ENCODE assay signal across 1 cellular context in the genomic region with DNA sequence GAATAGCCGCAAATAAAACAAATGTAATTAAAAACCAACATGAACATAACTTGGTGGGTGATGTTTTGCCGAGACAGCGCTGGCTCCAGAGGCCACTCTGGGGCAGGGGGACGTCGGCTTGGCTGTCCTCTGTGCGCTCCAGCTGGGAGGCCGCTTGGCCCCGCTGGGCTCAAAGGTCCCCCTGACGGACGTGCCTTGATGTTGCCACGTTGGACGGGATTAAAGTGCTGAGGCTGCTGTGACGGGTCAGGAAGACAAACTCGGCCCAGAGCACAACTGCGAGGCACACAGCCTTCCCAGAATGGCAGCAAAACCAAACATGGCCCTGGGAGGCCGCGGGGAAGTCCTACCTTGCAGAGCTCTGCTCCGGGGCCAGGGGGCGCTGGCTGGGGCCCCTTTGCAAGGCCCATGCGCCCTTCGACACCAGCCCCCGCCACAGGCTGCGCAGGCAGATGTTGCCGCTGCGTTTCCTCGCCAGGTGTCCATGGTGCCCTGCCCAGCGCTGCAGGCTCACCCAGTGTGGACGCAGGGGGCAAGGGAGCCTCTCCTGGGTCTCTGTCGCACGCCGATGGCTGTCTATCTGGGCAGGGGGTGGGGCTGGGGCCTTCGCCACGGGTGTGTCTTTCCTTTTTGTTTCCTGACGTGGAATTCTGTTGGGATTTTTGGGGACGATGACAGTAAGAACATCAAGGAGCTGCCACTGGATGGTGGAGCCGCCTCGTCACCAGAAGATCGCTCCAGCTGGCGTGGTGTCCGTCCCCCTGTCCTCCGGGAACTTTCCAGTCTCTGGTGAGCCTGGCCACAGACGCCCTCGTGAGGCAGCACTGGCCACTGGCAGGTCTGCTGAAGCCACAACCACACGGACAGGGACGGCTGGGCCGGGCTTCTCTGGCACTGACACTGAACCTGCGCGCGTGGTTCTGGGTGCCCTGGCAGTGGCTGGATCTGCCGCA.
TF ChIP-seq lines count a peak whose summit lies in the region.

No MANE protein-coding gene starts in this region.

TF ChIP-seq in HepG2, 621 proteins besides CTCF, POLR2A, EP300 and RAD21 (continued from another document and continues in another):
- TF ChIP-seq, protein P1, sequence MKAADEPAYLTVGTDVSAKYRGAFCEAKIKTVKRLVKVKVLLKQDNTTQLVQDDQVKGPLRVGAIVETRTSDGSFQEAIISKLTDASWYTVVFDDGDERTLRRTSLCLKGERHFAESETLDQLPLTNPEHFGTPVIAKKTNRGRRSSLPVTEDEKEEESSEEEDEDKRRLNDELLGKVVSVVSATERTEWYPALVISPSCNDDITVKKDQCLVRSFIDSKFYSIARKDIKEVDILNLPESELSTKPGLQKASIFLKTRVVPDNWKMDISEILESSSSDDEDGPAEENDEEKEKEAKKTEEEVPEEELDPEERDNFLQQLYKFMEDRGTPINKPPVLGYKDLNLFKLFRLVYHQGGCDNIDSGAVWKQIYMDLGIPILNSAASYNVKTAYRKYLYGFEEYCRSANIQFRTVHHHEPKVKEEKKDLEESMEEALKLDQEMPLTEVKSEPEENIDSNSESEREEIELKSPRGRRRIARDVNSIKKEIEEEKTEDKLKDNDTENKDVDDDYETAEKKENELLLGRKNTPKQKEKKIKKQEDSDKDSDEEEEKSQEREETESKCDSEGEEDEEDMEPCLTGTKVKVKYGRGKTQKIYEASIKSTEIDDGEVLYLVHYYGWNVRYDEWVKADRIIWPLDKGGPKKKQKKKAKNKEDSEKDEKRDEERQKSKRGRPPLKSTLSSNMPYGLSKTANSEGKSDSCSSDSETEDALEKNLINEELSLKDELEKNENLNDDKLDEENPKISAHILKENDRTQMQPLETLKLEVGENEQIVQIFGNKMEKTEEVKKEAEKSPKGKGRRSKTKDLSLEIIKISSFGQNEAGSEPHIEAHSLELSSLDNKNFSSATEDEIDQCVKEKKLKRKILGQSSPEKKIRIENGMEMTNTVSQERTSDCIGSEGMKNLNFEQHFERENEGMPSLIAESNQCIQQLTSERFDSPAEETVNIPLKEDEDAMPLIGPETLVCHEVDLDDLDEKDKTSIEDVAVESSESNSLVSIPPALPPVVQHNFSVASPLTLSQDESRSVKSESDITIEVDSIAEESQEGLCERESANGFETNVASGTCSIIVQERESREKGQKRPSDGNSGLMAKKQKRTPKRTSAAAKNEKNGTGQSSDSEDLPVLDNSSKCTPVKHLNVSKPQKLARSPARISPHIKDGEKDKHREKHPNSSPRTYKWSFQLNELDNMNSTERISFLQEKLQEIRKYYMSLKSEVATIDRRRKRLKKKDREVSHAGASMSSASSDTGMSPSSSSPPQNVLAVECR (CRISPR knock-in tag; IDR thresholded peaks at IDR 0.05; ENCODE audit: borderline replicate concordance) = peak; percentile 62; the same call in 1 of the 2 replicates
- TF ChIP-seq, protein P2, sequence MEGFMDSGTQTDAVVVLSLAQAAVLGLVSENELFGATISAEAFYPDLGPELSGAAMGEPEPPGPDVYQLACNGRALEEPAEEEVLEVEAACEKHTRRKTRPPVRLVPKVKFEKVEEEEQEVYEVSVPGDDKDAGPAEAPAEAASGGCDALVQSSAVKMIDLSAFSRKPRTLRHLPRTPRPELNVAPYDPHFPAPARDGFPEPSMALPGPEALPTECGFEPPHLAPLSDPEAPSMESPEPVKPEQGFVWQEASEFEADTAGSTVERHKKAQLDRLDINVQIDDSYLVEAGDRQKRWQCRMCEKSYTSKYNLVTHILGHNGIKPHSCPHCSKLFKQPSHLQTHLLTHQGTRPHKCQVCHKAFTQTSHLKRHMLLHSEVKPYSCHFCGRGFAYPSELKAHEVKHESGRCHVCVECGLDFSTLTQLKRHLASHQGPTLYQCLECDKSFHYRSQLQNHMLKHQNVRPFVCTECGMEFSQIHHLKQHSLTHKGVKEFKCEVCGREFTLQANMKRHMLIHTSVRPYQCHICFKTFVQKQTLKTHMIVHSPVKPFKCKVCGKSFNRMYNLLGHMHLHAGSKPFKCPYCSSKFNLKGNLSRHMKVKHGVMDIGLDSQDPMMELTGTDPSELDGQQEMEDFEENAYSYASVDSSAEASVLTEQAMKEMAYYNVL (CRISPR knock-in tag; IDR thresholded peaks at IDR 0.05; ENCODE audit: borderline replicate concordance) = peak; percentile 21; the same call in 1 of the 2 replicates
- 0 out of 2 replicates have a peak, but pooled peaks have one; percentile 25 for TF ChIP-seq NR2F6 (IDR thresholded peaks at IDR 0.05)
- peak; percentile 44; the same call in 1 of the 2 replicates for TF ChIP-seq NR2F6 (CRISPR knock-in tag; IDR thresholded peaks at IDR 0.05)
- TF ChIP-seq, protein P3, sequence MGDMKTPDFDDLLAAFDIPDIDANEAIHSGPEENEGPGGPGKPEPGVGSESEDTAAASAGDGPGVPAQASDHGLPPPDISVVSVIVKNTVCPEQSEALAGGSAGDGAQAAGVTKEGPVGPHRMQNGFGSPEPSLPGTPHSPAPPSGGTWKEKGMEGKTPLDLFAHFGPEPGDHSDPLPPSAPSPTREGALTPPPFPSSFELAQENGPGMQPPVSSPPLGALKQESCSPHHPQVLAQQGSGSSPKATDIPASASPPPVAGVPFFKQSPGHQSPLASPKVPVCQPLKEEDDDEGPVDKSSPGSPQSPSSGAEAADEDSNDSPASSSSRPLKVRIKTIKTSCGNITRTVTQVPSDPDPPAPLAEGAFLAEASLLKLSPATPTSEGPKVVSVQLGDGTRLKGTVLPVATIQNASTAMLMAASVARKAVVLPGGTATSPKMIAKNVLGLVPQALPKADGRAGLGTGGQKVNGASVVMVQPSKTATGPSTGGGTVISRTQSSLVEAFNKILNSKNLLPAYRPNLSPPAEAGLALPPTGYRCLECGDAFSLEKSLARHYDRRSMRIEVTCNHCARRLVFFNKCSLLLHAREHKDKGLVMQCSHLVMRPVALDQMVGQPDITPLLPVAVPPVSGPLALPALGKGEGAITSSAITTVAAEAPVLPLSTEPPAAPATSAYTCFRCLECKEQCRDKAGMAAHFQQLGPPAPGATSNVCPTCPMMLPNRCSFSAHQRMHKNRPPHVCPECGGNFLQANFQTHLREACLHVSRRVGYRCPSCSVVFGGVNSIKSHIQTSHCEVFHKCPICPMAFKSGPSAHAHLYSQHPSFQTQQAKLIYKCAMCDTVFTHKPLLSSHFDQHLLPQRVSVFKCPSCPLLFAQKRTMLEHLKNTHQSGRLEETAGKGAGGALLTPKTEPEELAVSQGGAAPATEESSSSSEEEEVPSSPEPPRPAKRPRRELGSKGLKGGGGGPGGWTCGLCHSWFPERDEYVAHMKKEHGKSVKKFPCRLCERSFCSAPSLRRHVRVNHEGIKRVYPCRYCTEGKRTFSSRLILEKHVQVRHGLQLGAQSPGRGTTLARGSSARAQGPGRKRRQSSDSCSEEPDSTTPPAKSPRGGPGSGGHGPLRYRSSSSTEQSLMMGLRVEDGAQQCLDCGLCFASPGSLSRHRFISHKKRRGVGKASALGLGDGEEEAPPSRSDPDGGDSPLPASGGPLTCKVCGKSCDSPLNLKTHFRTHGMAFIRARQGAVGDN (CRISPR knock-in tag; IDR thresholded peaks at IDR 0.05) = peak; percentile 97
- TF ChIP-seq, protein P4, sequence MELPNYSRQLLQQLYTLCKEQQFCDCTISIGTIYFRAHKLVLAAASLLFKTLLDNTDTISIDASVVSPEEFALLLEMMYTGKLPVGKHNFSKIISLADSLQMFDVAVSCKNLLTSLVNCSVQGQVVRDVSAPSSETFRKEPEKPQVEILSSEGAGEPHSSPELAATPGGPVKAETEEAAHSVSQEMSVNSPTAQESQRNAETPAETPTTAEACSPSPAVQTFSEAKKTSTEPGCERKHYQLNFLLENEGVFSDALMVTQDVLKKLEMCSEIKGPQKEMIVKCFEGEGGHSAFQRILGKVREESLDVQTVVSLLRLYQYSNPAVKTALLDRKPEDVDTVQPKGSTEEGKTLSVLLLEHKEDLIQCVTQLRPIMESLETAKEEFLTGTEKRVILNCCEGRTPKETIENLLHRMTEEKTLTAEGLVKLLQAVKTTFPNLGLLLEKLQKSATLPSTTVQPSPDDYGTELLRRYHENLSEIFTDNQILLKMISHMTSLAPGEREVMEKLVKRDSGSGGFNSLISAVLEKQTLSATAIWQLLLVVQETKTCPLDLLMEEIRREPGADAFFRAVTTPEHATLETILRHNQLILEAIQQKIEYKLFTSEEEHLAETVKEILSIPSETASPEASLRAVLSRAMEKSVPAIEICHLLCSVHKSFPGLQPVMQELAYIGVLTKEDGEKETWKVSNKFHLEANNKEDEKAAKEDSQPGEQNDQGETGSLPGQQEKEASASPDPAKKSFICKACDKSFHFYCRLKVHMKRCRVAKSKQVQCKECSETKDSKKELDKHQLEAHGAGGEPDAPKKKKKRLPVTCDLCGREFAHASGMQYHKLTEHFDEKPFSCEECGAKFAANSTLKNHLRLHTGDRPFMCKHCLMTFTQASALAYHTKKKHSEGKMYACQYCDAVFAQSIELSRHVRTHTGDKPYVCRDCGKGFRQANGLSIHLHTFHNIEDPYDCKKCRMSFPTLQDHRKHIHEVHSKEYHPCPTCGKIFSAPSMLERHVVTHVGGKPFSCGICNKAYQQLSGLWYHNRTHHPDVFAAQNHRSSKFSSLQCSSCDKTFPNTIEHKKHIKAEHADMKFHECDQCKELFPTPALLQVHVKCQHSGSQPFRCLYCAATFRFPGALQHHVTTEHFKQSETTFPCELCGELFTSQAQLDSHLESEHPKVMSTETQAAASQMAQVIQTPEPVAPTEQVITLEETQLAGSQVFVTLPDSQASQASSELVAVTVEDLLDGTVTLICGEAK (IDR thresholded peaks at IDR 0.05) = no peak
- TF ChIP-seq, protein P4 (CRISPR knock-in tag; IDR thresholded peaks at IDR 0.05) = 0 out of 2 replicates have a peak, but pooled peaks have one; percentile 48
- peak; percentile 62; the same call in 1 of the 2 replicates for TF ChIP-seq CBX5 (CRISPR knock-in tag; IDR thresholded peaks at IDR 0.05; ENCODE audit: borderline replicate concordance)
- peak; percentile 52; the same call in 1 of the 2 replicates for TF ChIP-seq PHF21A (CRISPR knock-in tag; IDR thresholded peaks at IDR 0.05)
- TF ChIP-seq, protein P5, sequence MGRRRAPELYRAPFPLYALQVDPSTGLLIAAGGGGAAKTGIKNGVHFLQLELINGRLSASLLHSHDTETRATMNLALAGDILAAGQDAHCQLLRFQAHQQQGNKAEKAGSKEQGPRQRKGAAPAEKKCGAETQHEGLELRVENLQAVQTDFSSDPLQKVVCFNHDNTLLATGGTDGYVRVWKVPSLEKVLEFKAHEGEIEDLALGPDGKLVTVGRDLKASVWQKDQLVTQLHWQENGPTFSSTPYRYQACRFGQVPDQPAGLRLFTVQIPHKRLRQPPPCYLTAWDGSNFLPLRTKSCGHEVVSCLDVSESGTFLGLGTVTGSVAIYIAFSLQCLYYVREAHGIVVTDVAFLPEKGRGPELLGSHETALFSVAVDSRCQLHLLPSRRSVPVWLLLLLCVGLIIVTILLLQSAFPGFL (CRISPR knock-in tag; IDR thresholded peaks at IDR 0.05) = no peak
- TF ChIP-seq, protein P6, sequence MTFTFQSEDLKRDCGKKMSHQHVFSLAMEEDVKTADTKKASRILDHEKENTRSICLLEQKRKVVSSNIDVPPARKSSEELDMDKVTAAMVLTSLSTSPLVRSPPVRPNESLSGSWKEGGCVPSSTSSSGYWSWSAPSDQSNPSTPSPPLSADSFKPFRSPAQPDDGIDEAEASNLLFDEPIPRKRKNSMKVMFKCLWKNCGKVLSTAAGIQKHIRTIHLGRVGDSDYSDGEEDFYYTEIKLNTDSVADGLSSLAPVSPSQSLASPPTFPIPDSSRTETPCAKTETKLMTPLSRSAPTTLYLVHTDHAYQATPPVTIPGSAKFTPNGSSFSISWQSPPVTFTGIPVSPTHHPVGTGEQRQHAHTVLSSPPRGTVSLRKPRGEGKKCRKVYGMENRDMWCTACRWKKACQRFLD (CRISPR knock-in tag; IDR thresholded peaks at IDR 0.05; ENCODE audit: borderline replicate concordance) = 0 out of 2 replicates have a peak, but pooled peaks have one; percentile 69
- peak; percentile 25; the same call in 1 of the 2 replicates for TF ChIP-seq ZNF629 (CRISPR knock-in tag; conservative IDR thresholded peaks at IDR 0.05)
- TF ChIP-seq ZNF749 (CRISPR knock-in tag; IDR thresholded peaks at IDR 0.05; ENCODE audit: borderline replicate concordance) = 0 out of 2 replicates have a peak, but pooled peaks have one; percentile 47
- TF ChIP-seq ZNF605 (CRISPR knock-in tag; IDR thresholded peaks at IDR 0.05) = no peak
- TF ChIP-seq, protein P7, sequence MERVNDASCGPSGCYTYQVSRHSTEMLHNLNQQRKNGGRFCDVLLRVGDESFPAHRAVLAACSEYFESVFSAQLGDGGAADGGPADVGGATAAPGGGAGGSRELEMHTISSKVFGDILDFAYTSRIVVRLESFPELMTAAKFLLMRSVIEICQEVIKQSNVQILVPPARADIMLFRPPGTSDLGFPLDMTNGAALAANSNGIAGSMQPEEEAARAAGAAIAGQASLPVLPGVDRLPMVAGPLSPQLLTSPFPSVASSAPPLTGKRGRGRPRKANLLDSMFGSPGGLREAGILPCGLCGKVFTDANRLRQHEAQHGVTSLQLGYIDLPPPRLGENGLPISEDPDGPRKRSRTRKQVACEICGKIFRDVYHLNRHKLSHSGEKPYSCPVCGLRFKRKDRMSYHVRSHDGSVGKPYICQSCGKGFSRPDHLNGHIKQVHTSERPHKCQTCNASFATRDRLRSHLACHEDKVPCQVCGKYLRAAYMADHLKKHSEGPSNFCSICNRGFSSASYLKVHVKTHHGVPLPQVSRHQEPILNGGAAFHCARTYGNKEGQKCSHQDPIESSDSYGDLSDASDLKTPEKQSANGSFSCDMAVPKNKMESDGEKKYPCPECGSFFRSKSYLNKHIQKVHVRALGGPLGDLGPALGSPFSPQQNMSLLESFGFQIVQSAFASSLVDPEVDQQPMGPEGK (CRISPR knock-in tag; IDR thresholded peaks at IDR 0.05) = peak; percentile 15; the same call in 1 of the 2 replicates
- TF ChIP-seq ZNF317 (CRISPR knock-in tag; IDR thresholded peaks at IDR 0.05) = peak; percentile 70; the same call in 1 of the 2 replicates
- TF ChIP-seq CAMTA2 (CRISPR knock-in tag; IDR thresholded peaks at IDR 0.05; ENCODE audit: borderline replicate concordance) = 0 out of 2 replicates have a peak, but pooled peaks have one; percentile 15
- peak; percentile 70; the same call in 1 of the 2 replicates for TF ChIP-seq SP4 (CRISPR knock-in tag; IDR thresholded peaks at IDR 0.05)
- 0 out of 2 replicates have a peak, but pooled peaks have one; percentile 47 for TF ChIP-seq ATF7-NPFF (CRISPR knock-in tag; IDR thresholded peaks at IDR 0.05; ENCODE audit: low read depth)
